Comparison of ENCODE assay signal across 8 cellular contexts in genomic region chr6:49551866-49552129, GRCh38. TPM values are rescaled to one million over a fixed set of nuclear protein-coding genes. Genes with fewer than 3 reads are reported as not detected.
A peak's percentile ranks its signal among the peaks of the same experiment; 100 is the strongest.
DNase-seq lines count a peak whose midpoint lies in the region; ATAC-seq and TF ChIP-seq lines count a peak whose summit lies in the region.

No MANE protein-coding gene starts in this region.

- in situ Hi-C loops in KBM-7 (cut with MboI; ENCODE audit: low pct_unique_long_range_greater_than_20kb, low sequenced_read_pairs) = no loop called here

- TF ChIP-seq CTCF in GM12865 (IDR thresholded peaks at IDR 0.05; ENCODE audit: insufficient read depth, low read depth, low read length, missing control alignments) (no peak), glutamatergic neuron (IDR thresholded peaks at IDR 0.05; ENCODE audit: partially characterized antibody, unreplicated experiment) (no peak)

- WGBS in thymus = 11% methylated on average over 2 of the region's 2 CpGs

- DNase-seq in GM12865 (ENCODE audit: low read depth) (peak; percentile 9), KBM-7 (peak; percentile 63), glutamatergic neuron (no peak), 8988T (no peak), cerebellar cortex (ENCODE audit: low spot score) (no peak)
- DNase-seq in activated effector memory CD4-positive, alpha-beta T cell treated with Interleukin-2 at 50 U/mL for 16 hours = no peak

- no peak overlapping the region for H3K27ac Mint-ChIP-seq in glutamatergic neuron (ENCODE audit: unreplicated experiment)

- no peaks in the 10 kb centered on the region for H3K9me3 ChIP-seq in thymus (ENCODE audit: control insufficient read depth)

- peak overlapping the region; percentile 90 for H3K4me3 Mint-ChIP-seq in glutamatergic neuron (ENCODE audit: unreplicated experiment)

- peak; percentile 51 for ATAC-seq in GM21526 (IDR thresholded peaks at IDR 0.05; ENCODE audit: low FRiP score, unreplicated experiment)

- peaks cover 10% of the 10 kb centered on the region for H3K4me1 Mint-ChIP-seq in glutamatergic neuron (ENCODE audit: low read depth, unreplicated experiment)

- H3K27ac ChIP-seq in thymus (ENCODE audit: low read depth) = no peak overlapping the region

- peak overlapping the region; percentile 4; the same call in 1 of the 2 replicates for H3K4me3 ChIP-seq in GM12865 (ENCODE audit: low read depth, low read length)
- H3K4me3 ChIP-seq in thymus (ENCODE audit: low read length) = peak overlapping the region; percentile 38

- H3K4me1 ChIP-seq in thymus (ENCODE audit: control insufficient read depth, insufficient read depth, low read length) = peaks cover 4% of the 10 kb centered on the region

- H3K27me3 Mint-ChIP-seq in glutamatergic neuron (ENCODE audit: unreplicated experiment) = peaks cover 10% of the 10 kb centered on the region

- H3K36me3 ChIP-seq in thymus (ENCODE audit: control insufficient read depth, insufficient read depth) = no peaks in the 10 kb centered on the region

- no peaks in the 10 kb centered on the region for H3K36me3 Mint-ChIP-seq in glutamatergic neuron (ENCODE audit: unreplicated experiment)

- H3K27me3 ChIP-seq in thymus (ENCODE audit: control insufficient read depth, insufficient read depth) = peaks cover 9% of the 10 kb centered on the region

- H3K9me3 Mint-ChIP-seq in glutamatergic neuron (ENCODE audit: unreplicated experiment) = no peaks in the 10 kb centered on the region

RNA-seq across cellular contexts. Expression of gene C6orf141, which starts 1.3 kb away (rescaled TPM):
- not detected for total RNA-seq in glutamatergic neuron (ENCODE audit: unreplicated experiment)
- 5.1 TPM for polyA plus RNA-seq in thymus

RNA-seq across cellular contexts. Expression of gene GLYATL3, which starts 52.1 kb away (rescaled TPM):
- total RNA-seq in glutamatergic neuron (ENCODE audit: unreplicated experiment) = not detected
- polyA plus RNA-seq in thymus = 0.05 TPM

Comparison
In these comparisons a context has a peak if more than half of its experiments do, and no peak if none do; other contexts are left out.
1. DNase-seq: peak in GM12865 (single experiment) and KBM-7 (single experiment); none in glutamatergic neuron (single experiment), 8988T (single experiment), cerebellar cortex (single experiment) and activated effector memory CD4-positive, alpha-beta T cell treated with Interleukin-2 at 50 U/mL for 16 hours (single experiment).